In the genomic region with DNA sequence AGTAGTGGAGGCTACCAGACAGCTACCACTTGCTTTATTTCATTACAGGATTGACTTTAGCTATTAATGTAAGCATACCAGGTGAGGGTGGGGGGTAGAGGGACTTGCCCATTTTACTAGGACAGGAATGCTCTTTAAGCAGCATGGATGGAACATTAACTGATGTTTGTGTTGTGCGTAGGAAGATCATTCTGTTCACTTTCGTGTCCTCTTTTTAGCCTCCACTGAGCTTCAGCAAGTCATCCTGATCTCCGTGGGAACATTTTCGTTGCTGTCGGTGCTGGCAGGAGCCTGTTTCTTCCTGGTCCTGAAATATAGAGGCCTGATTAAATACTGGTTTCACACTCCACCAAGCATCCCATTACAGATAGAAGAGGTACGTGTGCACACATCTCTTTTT, we compare ENCODE assay signal across 23 cellular contexts. TPM values are rescaled to one million over a fixed set of nuclear protein-coding genes. Genes with fewer than 3 reads are reported as not detected.
DNase-seq lines count a peak whose midpoint lies in the region; ATAC-seq and TF ChIP-seq lines count a peak whose summit lies in the region.
"Had no signal": no experiment of that assay in that cellular context is flagged by ENCODE, and none has a peak within 500 bp of the region (broad histone marks: within the 10 kb centered on the region; RNA-seq: fewer than 3 reads in every experiment).

No MANE protein-coding gene starts in this region.

- TF ChIP-seq CTCF in CD14-positive monocyte (IDR thresholded peaks at IDR 0.05) (no peak), osteocyte (IDR thresholded peaks at IDR 0.05) (no peak), OCI-LY7 (conservative IDR thresholded peaks at IDR 0.05; ENCODE audit: low read length) (no peak)

- no peaks in the 10 kb centered on the region for H3K79me2 ChIP-seq in OCI-LY7 (ENCODE audit: insufficient read depth, low read depth, low read length)

- no TSS peak for BruUV-seq in OCI-LY7 (replicated peaks; lab: Mats Ljungman, UMichigan)

- no peak overlapping the region for H2AFZ ChIP-seq in OCI-LY7 (ENCODE audit: low read length)
- H2AFZ ChIP-seq: neural progenitor cell had no signal

- no peak for DNase-seq in CD14-positive monocyte (ENCODE audit: low spot score)
- DNase-seq in osteocyte (ENCODE audit: extremely low spot score, unreplicated experiment) = no peak
- no peak for DNase-seq in OCI-LY7 (ENCODE audit: low spot score)
- DNase-seq in activated CD8-positive, alpha-beta memory T cell treated with anti-CD3 and anti-CD28 coated beads, Interleukin-2, amount 50 U/mL, for 4 hours = no peak
- no peak for DNase-seq in cerebellar cortex (ENCODE audit: low spot score)
- DNase-seq: activated CD4-positive, alpha-beta T cell treated with anti-CD3 and anti-CD28 coated beads, Interleukin-2, amount 50 U/mL, for 48 hours; DND-41; effector CD8-positive, alpha-beta T cell; mucosa of descending colon; NCI-H1417; NCI-H2107; NCI-H510A treated with DMSO at 0.1 percent for 48 hours; testis had no signal

- no peak overlapping the region for H3K4me3 ChIP-seq in OCI-LY7 (ENCODE audit: low read depth, low read length, poor library complexity, severe bottlenecking)
- H3K4me3 ChIP-seq: gastroesophageal sphincter, mucosa of descending colon, neural progenitor cell, prostate gland, SK-N-MC, testis had no signal

- H3K9me3 Mint-ChIP-seq in CD14-positive monocyte (peaks cover 0 to 2% (median 0%) of the 10 kb centered on the region in 7 donors), osteocyte (ENCODE audit: unreplicated experiment) (no peaks in the 10 kb centered on the region)
- H3K9me3 Mint-ChIP-seq in dendritic cell treated with granulocyte-macrophage colony-stimulating factor and Interleukin-4, amounts not matched to agents 40 ng/mL and 50 ng/mL, for 4 days = no peaks in the 10 kb centered on the region
- H3K9me3 Mint-ChIP-seq: central memory CD8-positive, alpha-beta T cell; neural progenitor cell; WTC11 had no signal

- ATAC-seq in GM18861 (IDR thresholded peaks at IDR 0.05; ENCODE audit: unreplicated experiment) (peak; percentile 27), HG03354 (IDR thresholded peaks at IDR 0.05; ENCODE audit: poor library complexity, severe bottlenecking, unreplicated experiment) (no peak)
- ATAC-seq: esophagus mucosa, gastroesophageal sphincter, mucosa of descending colon, WTC11 had no signal

- no peak overlapping the region for H3K4me2 ChIP-seq in OCI-LY7 (ENCODE audit: low read length)
- H3K4me2 ChIP-seq: neural progenitor cell had no signal

- POLR2A ChIA-PET in OCI-LY7 (lab: Charles Lee) = interaction anchor here (0.6 kb wide), 1 partner anchor 36 kb away, joined by 3 read pairs; no protein-coding TSS in a partner anchor

- H3K4me1 Mint-ChIP-seq in CD14-positive monocyte = peaks cover 43% of the 10 kb centered on the region
- peaks cover 70% of the 10 kb centered on the region for H3K4me1 Mint-ChIP-seq in dendritic cell treated with granulocyte-macrophage colony-stimulating factor and Interleukin-4, amounts not matched to agents 40 ng/mL and 50 ng/mL, for 4 days (ENCODE audit: low read depth)
- H3K4me1 Mint-ChIP-seq in osteocyte (ENCODE audit: unreplicated experiment) = peaks cover 40% of the 10 kb centered on the region
- H3K4me1 Mint-ChIP-seq: central memory CD8-positive, alpha-beta T cell; neural progenitor cell; WTC11 had no signal

- H4K20me1 ChIP-seq in OCI-LY7 (ENCODE audit: insufficient read depth, low read length) = no peaks in the 10 kb centered on the region

- H3K9me2 ChIP-seq in OCI-LY7 (ENCODE audit: insufficient read depth, low read length) = no peaks in the 10 kb centered on the region

- H3K36me3 ChIP-seq in OCI-LY7 (ENCODE audit: insufficient read depth, low read length) = peaks cover 97% of the 10 kb centered on the region

- H3K27ac Mint-ChIP-seq in CD14-positive monocyte (peak overlapping the region; percentile 89 to 97 (median 95)), osteocyte (ENCODE audit: unreplicated experiment) (peak overlapping the region; percentile 18)
- peak overlapping the region; percentile 98 for H3K27ac Mint-ChIP-seq in dendritic cell treated with granulocyte-macrophage colony-stimulating factor and Interleukin-4, amounts not matched to agents 40 ng/mL and 50 ng/mL, for 4 days
- H3K27ac Mint-ChIP-seq: neural progenitor cell, WTC11 had no signal

- CTCF ChIA-PET in OCI-LY7 (lab: Charles Lee; ENCODE audit: unreplicated experiment) = no interaction called here

- H3K9me3 ChIP-seq in OCI-LY7 (ENCODE audit: low read length) = no peaks in the 10 kb centered on the region
- H3K9me3 ChIP-seq: gastroesophageal sphincter, mucosa of descending colon, prostate gland, testis had no signal

- H3K4me3 Mint-ChIP-seq in CD14-positive monocyte (no peak overlapping the region), osteocyte (ENCODE audit: unreplicated experiment) (no peak overlapping the region)
- no peak overlapping the region for H3K4me3 Mint-ChIP-seq in dendritic cell treated with granulocyte-macrophage colony-stimulating factor and Interleukin-4, amounts not matched to agents 40 ng/mL and 50 ng/mL, for 4 days
- H3K4me3 Mint-ChIP-seq: central memory CD8-positive, alpha-beta T cell; neural progenitor cell; WTC11 had no signal

- H3K4me1 ChIP-seq in OCI-LY7 (ENCODE audit: insufficient read depth, low read length, poor library complexity, severe bottlenecking) = peaks cover 26% of the 10 kb centered on the region
- H3K4me1 ChIP-seq: neural progenitor cell, testis had no signal

- intact Hi-C loops in CD14-positive monocyte (cut with micrococcal nuclease) = loop anchor here in 1 of 2 donors (5.0 kb wide), 1 partner anchor 70 kb away; no protein-coding TSS in a partner anchor
- intact Hi-C loops in dendritic cell treated with granulocyte-macrophage colony-stimulating factor and Interleukin-4, amounts not matched to agents 40 ng/mL and 50 ng/mL, for 4 days (cut with micrococcal nuclease) = no loop called here
- intact Hi-C loops in OCI-LY7 (cut with micrococcal nuclease; ENCODE audit: unreplicated experiment) = no loop called here

- H3K36me3 Mint-ChIP-seq in CD14-positive monocyte (peaks cover 73 to 97% of the 10 kb centered on the region in 2 donors), osteocyte (ENCODE audit: unreplicated experiment) (peaks cover 49% of the 10 kb centered on the region)
- peaks cover 98% of the 10 kb centered on the region for H3K36me3 Mint-ChIP-seq in dendritic cell treated with granulocyte-macrophage colony-stimulating factor and Interleukin-4, amounts not matched to agents 40 ng/mL and 50 ng/mL, for 4 days (ENCODE audit: low read depth)

- no peak overlapping the region for H3K27ac ChIP-seq in OCI-LY7 (ENCODE audit: low read depth, low read length, poor library complexity, severe bottlenecking)
- H3K27ac ChIP-seq: neural progenitor cell, SK-N-MC, testis had no signal

- H3K27me3 Mint-ChIP-seq in CD14-positive monocyte (ENCODE audit: low read depth in 3 of 3) = peaks cover 0 to 2% (median 2%) of the 10 kb centered on the region in 3 donors
- no peaks in the 10 kb centered on the region for H3K27me3 Mint-ChIP-seq in dendritic cell treated with granulocyte-macrophage colony-stimulating factor and Interleukin-4, amounts not matched to agents 40 ng/mL and 50 ng/mL, for 4 days
- H3K27me3 Mint-ChIP-seq in osteocyte (ENCODE audit: unreplicated experiment) = no peaks in the 10 kb centered on the region
- H3K27me3 Mint-ChIP-seq: central memory CD8-positive, alpha-beta T cell had no signal

RNA-seq across cellular contexts. Expression of gene IFNGR2, which starts 29.3 kb away (rescaled TPM):
- polyA plus RNA-seq in CD14-positive monocyte = 100 to 1,000 TPM; 204 to 324 TPM
- total RNA-seq in osteocyte = 55.4 and 55.6 TPM in 2 replicates
- 61.0 and 86.9 TPM in 2 replicates for total RNA-seq in OCI-LY7 (2014; rRNA removed; shearing (Covaris generic))
- 70.2 and 83.5 TPM in 2 replicates for total RNA-seq in OCI-LY7 (2022)

RNA-seq across cellular contexts. Expression of gene TMEM50B, which starts 47.3 kb away (rescaled TPM):
- polyA plus RNA-seq in CD14-positive monocyte = 10 to 100 TPM; 33.8 to 38.2 TPM
- 44.0 and 47.9 TPM in 2 replicates for total RNA-seq in osteocyte
- 18.9 and 30.3 TPM in 2 replicates for total RNA-seq in OCI-LY7 (2014; rRNA removed; shearing (Covaris generic))
- 24.4 and 25.0 TPM in 2 replicates for total RNA-seq in OCI-LY7 (2022)

RNA-seq across cellular contexts. Expression of gene DNAJC28, which starts 59.0 kb away (rescaled TPM):
- 1 to 10 TPM in 1 of 2 donors, under 1 TPM in 1; 0.26 to 1.1 TPM for polyA plus RNA-seq in CD14-positive monocyte
- total RNA-seq in osteocyte (2.1 and 2.7 TPM in 2 replicates), OCI-LY7 (2022) (0.95 and 1.1 TPM in 2 replicates)
- 0.44 and 1.3 TPM in 2 replicates for total RNA-seq in OCI-LY7 (2014; rRNA removed; shearing (Covaris generic))

Comparison
In these comparisons a context has a peak if more than half of its experiments do, and no peak if none do; other contexts are left out.
1. H3K27ac Mint-ChIP-seq: peak in every context shown above with its lines; median percentile 98 in dendritic cell treated with granulocyte-macrophage colony-stimulating factor and Interleukin-4, amounts not matched to agents 40 ng/mL and 50 ng/mL, for 4 days; 95 in CD14-positive monocyte; 18 in osteocyte.